2 cellular contexts compared by ENCODE assay signal in the genomic region with DNA sequence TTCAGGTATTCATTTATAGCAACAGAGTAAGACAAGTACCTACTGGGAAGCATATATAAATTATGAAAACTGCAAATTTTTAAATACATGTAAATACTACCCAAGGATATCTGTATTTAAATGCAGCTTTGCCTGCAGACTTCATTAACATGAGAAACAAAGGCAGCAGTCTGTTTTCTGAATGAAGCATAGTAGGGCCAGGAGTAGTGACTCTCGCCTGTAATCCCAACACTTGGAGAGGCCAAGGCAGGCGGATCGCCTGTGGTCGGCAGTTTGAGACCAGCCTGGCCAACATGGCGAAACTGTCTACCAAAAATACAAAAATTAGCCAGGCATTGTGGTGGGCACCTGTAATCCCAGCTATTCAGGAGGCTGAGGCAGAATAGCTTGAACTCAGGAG.
TF ChIP-seq lines count a peak whose summit lies in the region.

No MANE protein-coding gene starts in this region.

TF ChIP-seq in GM23338, 12 proteins besides CTCF, POLR2A, EP300 and RAD21:
- TF ChIP-seq EZH2 (IDR thresholded peaks at IDR 0.05; ENCODE audit: low read depth, unreplicated experiment), result no peak
- TF ChIP-seq POLR2AphosphoS5 (IDR thresholded peaks at IDR 0.05; ENCODE audit: low read depth), result 0 out of 2 replicates have a peak, but pooled peaks have one; percentile 24

TF ChIP-seq in K562, 482 proteins besides CTCF, POLR2A, EP300 and RAD21:
- TF ChIP-seq, protein P1, sequence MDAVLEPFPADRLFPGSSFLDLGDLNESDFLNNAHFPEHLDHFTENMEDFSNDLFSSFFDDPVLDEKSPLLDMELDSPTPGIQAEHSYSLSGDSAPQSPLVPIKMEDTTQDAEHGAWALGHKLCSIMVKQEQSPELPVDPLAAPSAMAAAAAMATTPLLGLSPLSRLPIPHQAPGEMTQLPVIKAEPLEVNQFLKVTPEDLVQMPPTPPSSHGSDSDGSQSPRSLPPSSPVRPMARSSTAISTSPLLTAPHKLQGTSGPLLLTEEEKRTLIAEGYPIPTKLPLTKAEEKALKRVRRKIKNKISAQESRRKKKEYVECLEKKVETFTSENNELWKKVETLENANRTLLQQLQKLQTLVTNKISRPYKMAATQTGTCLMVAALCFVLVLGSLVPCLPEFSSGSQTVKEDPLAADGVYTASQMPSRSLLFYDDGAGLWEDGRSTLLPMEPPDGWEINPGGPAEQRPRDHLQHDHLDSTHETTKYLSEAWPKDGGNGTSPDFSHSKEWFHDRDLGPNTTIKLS (IDR thresholded peaks at IDR 0.05; ENCODE audit: borderline replicate concordance, low read depth), result no peak
- no peak for TF ChIP-seq ZNF146 (CRISPR knock-in tag; IDR thresholded peaks at IDR 0.05; ENCODE audit: unreplicated experiment)
- TF ChIP-seq POLR3A (IDR thresholded peaks at IDR 0.05; ENCODE audit: borderline replicate concordance, extremely low read depth, insufficient read depth, insufficient read length), result no peak
- TF ChIP-seq, protein P2, sequence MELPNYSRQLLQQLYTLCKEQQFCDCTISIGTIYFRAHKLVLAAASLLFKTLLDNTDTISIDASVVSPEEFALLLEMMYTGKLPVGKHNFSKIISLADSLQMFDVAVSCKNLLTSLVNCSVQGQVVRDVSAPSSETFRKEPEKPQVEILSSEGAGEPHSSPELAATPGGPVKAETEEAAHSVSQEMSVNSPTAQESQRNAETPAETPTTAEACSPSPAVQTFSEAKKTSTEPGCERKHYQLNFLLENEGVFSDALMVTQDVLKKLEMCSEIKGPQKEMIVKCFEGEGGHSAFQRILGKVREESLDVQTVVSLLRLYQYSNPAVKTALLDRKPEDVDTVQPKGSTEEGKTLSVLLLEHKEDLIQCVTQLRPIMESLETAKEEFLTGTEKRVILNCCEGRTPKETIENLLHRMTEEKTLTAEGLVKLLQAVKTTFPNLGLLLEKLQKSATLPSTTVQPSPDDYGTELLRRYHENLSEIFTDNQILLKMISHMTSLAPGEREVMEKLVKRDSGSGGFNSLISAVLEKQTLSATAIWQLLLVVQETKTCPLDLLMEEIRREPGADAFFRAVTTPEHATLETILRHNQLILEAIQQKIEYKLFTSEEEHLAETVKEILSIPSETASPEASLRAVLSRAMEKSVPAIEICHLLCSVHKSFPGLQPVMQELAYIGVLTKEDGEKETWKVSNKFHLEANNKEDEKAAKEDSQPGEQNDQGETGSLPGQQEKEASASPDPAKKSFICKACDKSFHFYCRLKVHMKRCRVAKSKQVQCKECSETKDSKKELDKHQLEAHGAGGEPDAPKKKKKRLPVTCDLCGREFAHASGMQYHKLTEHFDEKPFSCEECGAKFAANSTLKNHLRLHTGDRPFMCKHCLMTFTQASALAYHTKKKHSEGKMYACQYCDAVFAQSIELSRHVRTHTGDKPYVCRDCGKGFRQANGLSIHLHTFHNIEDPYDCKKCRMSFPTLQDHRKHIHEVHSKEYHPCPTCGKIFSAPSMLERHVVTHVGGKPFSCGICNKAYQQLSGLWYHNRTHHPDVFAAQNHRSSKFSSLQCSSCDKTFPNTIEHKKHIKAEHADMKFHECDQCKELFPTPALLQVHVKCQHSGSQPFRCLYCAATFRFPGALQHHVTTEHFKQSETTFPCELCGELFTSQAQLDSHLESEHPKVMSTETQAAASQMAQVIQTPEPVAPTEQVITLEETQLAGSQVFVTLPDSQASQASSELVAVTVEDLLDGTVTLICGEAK (IDR thresholded peaks at IDR 0.05), result no peak
- TF ChIP-seq, protein P2 (CRISPR knock-in tag; IDR thresholded peaks at IDR 0.05), result no peak
- no peak for TF ChIP-seq PCBP2 (IDR thresholded peaks at IDR 0.05; ENCODE audit: low read depth, low read length, poor library complexity, severe bottlenecking)
- TF ChIP-seq ZNF551 (CRISPR knock-in tag; IDR thresholded peaks at IDR 0.05), result no peak
- no peak for TF ChIP-seq ZKSCAN8 (CRISPR knock-in tag; IDR thresholded peaks at IDR 0.05)
